ENCODE assay signal across 23 cellular contexts in the genomic region with DNA sequence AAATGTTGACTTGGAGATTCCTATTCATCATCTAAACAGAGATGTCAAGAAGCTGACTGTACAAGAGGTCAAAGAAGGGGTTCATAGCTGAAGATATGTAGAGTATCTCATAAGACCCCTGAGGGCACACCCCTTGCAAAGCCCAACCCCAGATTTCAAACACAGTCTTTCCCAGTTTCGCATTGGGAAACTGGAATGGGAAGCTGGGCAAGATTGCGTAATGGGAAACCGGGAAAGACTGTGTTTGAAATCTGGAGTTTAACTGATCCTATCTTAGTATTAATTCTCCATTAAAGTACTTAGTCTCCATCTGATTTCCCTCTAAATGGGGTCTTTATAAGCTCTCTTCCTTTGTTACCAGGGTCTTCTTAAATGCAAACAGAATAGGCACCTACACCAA.
"Had no signal": no experiment of that assay in that cellular context is flagged by ENCODE, and none has a peak within 500 bp of the region (broad histone marks: within the 10 kb centered on the region; RNA-seq: fewer than 3 reads in every experiment).

No MANE protein-coding gene starts in this region.

- H3K27me3 Mint-ChIP-seq: activated CD8-positive, alpha-beta T cell treated with anti-CD3 and anti-CD28 coated beads for 36 hours; activated naive CD8-positive, alpha-beta T cell treated with anti-CD3 and anti-CD28 coated beads, Interleukin-2, amount 10 ng/mL, durations not matched to agents 7 days and 5 days had no signal

- H3K36me3 ChIP-seq: adrenal gland, Peyer's patch, SJCRH30 had no signal

- H3K27ac Mint-ChIP-seq: activated CD8-positive, alpha-beta T cell treated with anti-CD3 and anti-CD28 coated beads for 36 hours; activated naive CD8-positive, alpha-beta T cell treated with anti-CD3 and anti-CD28 coated beads, Interleukin-2, amount 10 ng/mL, durations not matched to agents 7 days and 5 days; T-helper 1 cell treated with Interleukin-12 subunit alpha and Interleukin-12 subunit beta and Interleukin-4 antibody, amounts not matched to agents 30 μg/mL and 1 μg/mL, for 36 hours had no signal

- H3K9ac ChIP-seq: SK-N-SH had no signal

- H3K9me3 ChIP-seq: adrenal gland, Peyer's patch, SJCRH30, SK-N-SH had no signal

- H3K27ac ChIP-seq: adrenal gland, RWPE1, SJCRH30 had no signal

- H3K4me3 ChIP-seq: adrenal gland, Peyer's patch, SJCRH30 had no signal

- H3K27me3 ChIP-seq: adrenal gland, Peyer's patch, SJCRH30 had no signal

- H3K4me1 ChIP-seq: adrenal gland, SJCRH30 had no signal

- DNase-seq: activated CD4-positive, alpha-beta T cell treated with anti-CD3 and anti-CD28 coated beads for 4 hours; activated CD8-positive, alpha-beta memory T cell treated with anti-CD3 and anti-CD28 coated beads, Interleukin-2, amount 50 U/mL, for 4 hours; activated CD8-positive, alpha-beta T cell treated with anti-CD3 and anti-CD28 coated beads for 36 hours; activated naive CD4-positive, alpha-beta T cell treated with anti-CD3 and anti-CD28 coated beads, Interleukin-2, amount 50 U/mL, for 16 hours; activated naive CD8-positive, alpha-beta T cell treated with anti-CD3 and anti-CD28 coated beads, Interleukin-2, amount 10 ng/mL, durations not matched to agents 7 days and 5 days; adrenal gland; anterior cingulate cortex; cerebellar nuclear complex; Kasumi-1; NCI-H1048; NCI-H146; NCI-H187 treated with DMSO at 0.1 percent for 48 hours; NCI-H2081 treated with DMSO at 0.1 percent for 48 hours; NCI-H446 treated with DMSO at 0.1 percent for 48 hours; NCI-H524 treated with DMSO at 0.1 percent for 48 hours; NK-92 treated with Interleukin-12 subunit alpha and Interleukin-12 subunit beta, amount 100 ng/mL, for 24 hours; Peyer's patch; Right ventricle myocardium superior; SJCRH30; SK-N-SH; SW 1271 had no signal

- H3K4me3 Mint-ChIP-seq: activated CD8-positive, alpha-beta T cell treated with anti-CD3 and anti-CD28 coated beads for 36 hours; activated naive CD8-positive, alpha-beta T cell treated with anti-CD3 and anti-CD28 coated beads, Interleukin-2, amount 10 ng/mL, durations not matched to agents 7 days and 5 days; T-helper 1 cell treated with Interleukin-12 subunit alpha and Interleukin-12 subunit beta and Interleukin-4 antibody, amounts not matched to agents 30 μg/mL and 1 μg/mL, for 36 hours had no signal
